Comparison of ENCODE assay signal across 15 cellular contexts in the genomic region with DNA sequence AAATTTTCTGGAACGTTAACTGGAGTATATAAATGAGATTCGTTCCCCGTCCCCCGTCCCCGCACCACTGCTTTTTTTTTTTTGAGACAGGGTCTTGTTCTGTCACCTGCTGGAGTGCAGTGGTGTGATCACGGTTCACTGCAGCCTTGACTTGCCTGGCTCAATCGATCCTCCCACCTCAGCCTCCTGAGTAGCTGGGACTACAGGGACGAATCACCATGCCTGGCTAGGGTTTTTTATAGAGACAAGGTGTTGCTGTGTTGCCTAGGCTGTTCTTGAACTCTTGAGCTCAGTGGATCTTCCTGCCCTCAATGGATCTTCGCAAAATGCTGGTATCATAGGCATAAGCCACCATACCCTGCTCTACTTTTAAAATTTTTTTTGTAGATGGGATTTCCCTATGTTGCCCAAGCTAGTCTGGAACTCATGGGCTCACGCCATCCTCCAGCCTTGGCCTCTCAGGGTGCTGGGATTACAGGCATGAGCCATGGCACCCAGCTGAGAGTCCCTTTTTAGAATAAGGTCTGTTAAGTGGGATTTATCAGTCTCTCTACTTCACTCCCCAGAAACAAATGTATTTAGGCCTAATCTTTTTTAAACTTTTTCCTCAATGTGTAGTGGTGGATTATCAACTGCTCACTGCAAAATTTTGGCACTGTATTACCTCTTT.
DNase-seq lines count a peak whose midpoint lies in the region; ATAC-seq and TF ChIP-seq lines count a peak whose summit lies in the region.
"Had no signal": no experiment of that assay in that cellular context is flagged by ENCODE, and none has a peak within 500 bp of the region (broad histone marks: within the 10 kb centered on the region; RNA-seq: fewer than 3 reads in every experiment).

No MANE protein-coding gene starts in this region.

- 57 to 77% (median 73%) methylated on average over 10 of the region's 10 CpGs for WGBS in adrenal gland, 4 donors
- WGBS in lower leg skin, 2 donors: 91 to 92% methylated on average over 10 of the region's 10 CpGs

- no peaks in the 10 kb centered on the region for H3K27me3 Mint-ChIP-seq in MCF 10A (ENCODE audit: insufficient read depth, unreplicated experiment)
- H3K27me3 Mint-ChIP-seq in naive thymus-derived CD4-positive, alpha-beta T cell: no peaks in the 10 kb centered on the region
- H3K27me3 Mint-ChIP-seq: activated CD4-positive, alpha-beta T cell treated with anti-CD3 and anti-CD28 coated beads, Interleukin-2, amount 10 ng/mL, durations not matched to agents 24 days and 14 days; activated T-cell treated with anti-CD3 and anti-CD28 coated beads, Interleukin-2, amount 50 U/mL, for 24 hours had no signal

- peak overlapping the region; percentile 57 for H3K27ac Mint-ChIP-seq in MCF 10A (ENCODE audit: low read depth, unreplicated experiment)
- H3K27ac Mint-ChIP-seq in naive thymus-derived CD4-positive, alpha-beta T cell: peak overlapping the region in 1 of 9 donors; percentile 3
- H3K27ac Mint-ChIP-seq: activated CD4-positive, alpha-beta T cell treated with anti-CD3 and anti-CD28 coated beads, Interleukin-2, amount 10 ng/mL, durations not matched to agents 24 days and 14 days; activated T-cell treated with anti-CD3 and anti-CD28 coated beads, Interleukin-2, amount 50 U/mL, for 24 hours; naive B cell had no signal

- H3K4me3 Mint-ChIP-seq in MCF 10A (ENCODE audit: unreplicated experiment): no peak overlapping the region
- H3K4me3 Mint-ChIP-seq in naive thymus-derived CD4-positive, alpha-beta T cell: peak overlapping the region in 5 of 10 donors; percentile 7 to 59 (median 29)
- H3K4me3 Mint-ChIP-seq: activated CD4-positive, alpha-beta T cell treated with anti-CD3 and anti-CD28 coated beads, Interleukin-2, amount 10 ng/mL, durations not matched to agents 24 days and 14 days; activated T-cell treated with anti-CD3 and anti-CD28 coated beads, Interleukin-2, amount 50 U/mL, for 24 hours had no signal

- no TSS peak for BruUV-seq in MCF 10A (replicated peaks; lab: Mats Ljungman, UMichigan)

- H3K27ac ChIP-seq in breast epithelium (peak overlapping the region in 1 of 2 donors; percentile 22), adrenal gland (peak overlapping the region in 4 of 5 donors; percentile 13 to 70 (median 52)), tibial artery (peak overlapping the region; percentile 29 to 48)
- no peak overlapping the region for H3K27ac ChIP-seq in naive thymus-derived CD4-positive, alpha-beta T cell (ENCODE audit: low read depth, low read length)
- H3K27ac ChIP-seq: colonic mucosa had no signal

- H3K9me3 Mint-ChIP-seq in MCF 10A (ENCODE audit: unreplicated experiment): peaks cover 7% of the 10 kb centered on the region
- peaks cover 0 to 3% (median 0%) of the 10 kb centered on the region in 11 donors for H3K9me3 Mint-ChIP-seq in naive thymus-derived CD4-positive, alpha-beta T cell
- H3K9me3 Mint-ChIP-seq: activated CD4-positive, alpha-beta T cell treated with anti-CD3 and anti-CD28 coated beads, Interleukin-2, amount 10 ng/mL, durations not matched to agents 24 days and 14 days had no signal

- ATAC-seq in naive thymus-derived CD4-positive, alpha-beta T cell: no peak

- CTCF ChIA-PET in MCF 10A (lab: Yijun Ruan, JAX): interaction anchor here (1.0 to 1.2 kb wide), 2 partner anchors 19 to 37 kb away, joined by 4 to 5 read pairs; no protein-coding TSS in a partner anchor
- CTCF ChIA-PET in naive thymus-derived CD4-positive, alpha-beta T cell (lab: Charles Lee): no interaction called here

- H3K4me3 ChIP-seq in breast epithelium (no peak overlapping the region), adrenal gland (peak overlapping the region in 1 of 4 donors; percentile 28), tibial artery (no peak overlapping the region), lower leg skin (ENCODE audit: low read depth, poor library complexity, severe bottlenecking) (no peak overlapping the region)
- no peak overlapping the region for H3K4me3 ChIP-seq in naive thymus-derived CD4-positive, alpha-beta T cell (ENCODE audit: low read length)
- H3K4me3 ChIP-seq: colonic mucosa, testis had no signal

- DNase-seq in MCF 10A (ENCODE audit: unreplicated experiment) (no peak), breast epithelium (ENCODE audit: low spot score in 2 of 2) (no peak), adrenal gland (no peak), left kidney (ENCODE audit: low read depth, low spot score) (peak; percentile 19), tibial artery (no peak), lower leg skin (ENCODE audit: low spot score in 2 of 2) (no peak), HT-29 (ENCODE audit: low spot score) (no peak)
- no peak for DNase-seq in naive thymus-derived CD4-positive, alpha-beta T cell
- DNase-seq: activated CD4-positive, alpha-beta T cell treated with anti-CD3 and anti-CD28 coated beads, Interleukin-2, amount 10 ng/mL, durations not matched to agents 24 days and 14 days; activated T-cell treated with anti-CD3 and anti-CD28 coated beads, Interleukin-2, amount 50 U/mL, for 24 hours; amniotic stem cell; colonic mucosa; naive B cell; stimulated activated CD4-positive, alpha-beta T cell treated with anti-CD3 and anti-CD28 coated beads, Interleukin-1b, Interleukin-23, amount 100 ng/mL, for 48 hours; testis had no signal

- peaks cover 15% of the 10 kb centered on the region for H3K4me1 Mint-ChIP-seq in MCF 10A (ENCODE audit: insufficient read depth, unreplicated experiment)
- H3K4me1 Mint-ChIP-seq in naive thymus-derived CD4-positive, alpha-beta T cell: peaks cover 17 to 54% (median 37%) of the 10 kb centered on the region in 7 donors

- POLR2A ChIA-PET in MCF 10A (lab: Yijun Ruan, JAX): no interaction called here
- POLR2A ChIA-PET in naive thymus-derived CD4-positive, alpha-beta T cell (lab: Charles Lee): no interaction called here

- H3K36me3 ChIP-seq in breast epithelium (no peaks in the 10 kb centered on the region), adrenal gland (replicated peaks in 1 of 2) (peaks cover 0 to under 1% of the 10 kb centered on the region in 2 donors), tibial artery (peaks cover 0 to 5% (median 4%) of the 10 kb centered on the region in 3 donors)
- H3K36me3 ChIP-seq in naive thymus-derived CD4-positive, alpha-beta T cell (ENCODE audit: control insufficient read depth in 2 of 3, insufficient read depth in 3 of 3, low read length in 3 of 3): peaks cover 0 to 7% (median 0%) of the 10 kb centered on the region in 3 experiments
- H3K36me3 ChIP-seq: colonic mucosa had no signal

- H3K36me3 Mint-ChIP-seq in MCF 10A (ENCODE audit: insufficient read depth, unreplicated experiment): no peaks in the 10 kb centered on the region
- H3K36me3 Mint-ChIP-seq in naive thymus-derived CD4-positive, alpha-beta T cell: peaks cover 0 to 7% (median 3%) of the 10 kb centered on the region in 5 donors
- H3K36me3 Mint-ChIP-seq: naive B cell had no signal

- H3K27me3 ChIP-seq in breast epithelium (no peaks in the 10 kb centered on the region), adrenal gland (no peaks in the 10 kb centered on the region), tibial artery (no peaks in the 10 kb centered on the region)
- H3K27me3 ChIP-seq in naive thymus-derived CD4-positive, alpha-beta T cell (ENCODE audit: control insufficient read depth in 2 of 2, insufficient read depth in 2 of 2, low read length in 2 of 2): no peaks in the 10 kb centered on the region
- H3K27me3 ChIP-seq: colonic mucosa, testis had no signal

- TF ChIP-seq POLR2A in breast epithelium (IDR thresholded peaks at IDR 0.05) (no peak), adrenal gland (IDR thresholded peaks at IDR 0.05) (no peak), lower leg skin (IDR thresholded peaks at IDR 0.05) (no peak)

- intact Hi-C loops in MCF 10A (cut with micrococcal nuclease) (no loop called here), breast epithelium (cut with DNase I; ENCODE audit: low total_unique reads) (no loop called here), adrenal gland (cut with DNase I) (no loop called here), tibial artery (cut with DNase I; ENCODE audit: low total_unique reads) (no loop called here), lower leg skin (cut with DNase I; ENCODE audit: low total_unique reads) (no loop called here)
- intact Hi-C loops in naive thymus-derived CD4-positive, alpha-beta T cell (cut with micrococcal nuclease): no loop called here

- H3K9me3 ChIP-seq in breast epithelium: no peaks in the 10 kb centered on the region
- H3K9me3 ChIP-seq in adrenal gland (replicated peaks in 1 of 3): no peaks in the 10 kb centered on the region
- H3K9me3 ChIP-seq in tibial artery: no peaks in the 10 kb centered on the region
- no peaks in the 10 kb centered on the region for H3K9me3 ChIP-seq in naive thymus-derived CD4-positive, alpha-beta T cell (ENCODE audit: control insufficient read depth in 2 of 3, low read length in 3 of 3)
- H3K9me3 ChIP-seq: colonic mucosa, testis had no signal

- TF ChIP-seq CTCF in MCF 10A (IDR thresholded peaks at IDR 0.05; ENCODE audit: unreplicated experiment): no peak
- no peak for TF ChIP-seq CTCF in breast epithelium (IDR thresholded peaks at IDR 0.05)
- TF ChIP-seq CTCF in adrenal gland (IDR thresholded peaks at IDR 0.05): no peak
- no peak for TF ChIP-seq CTCF in tibial artery (IDR thresholded peaks at IDR 0.05)
- no peak for TF ChIP-seq CTCF in lower leg skin (IDR thresholded peaks at IDR 0.05)

- H3K4me1 ChIP-seq in breast epithelium (peaks cover 0 to 10% of the 10 kb centered on the region in 2 donors), adrenal gland (replicated peaks in 1 of 2) (peaks cover 36 to 57% of the 10 kb centered on the region in 2 donors), tibial artery (peaks cover 0 to 57% (median 25%) of the 10 kb centered on the region in 4 donors)
- peaks cover 0 to 9% of the 10 kb centered on the region in 2 donors for H3K4me1 ChIP-seq in naive thymus-derived CD4-positive, alpha-beta T cell (ENCODE audit: control insufficient read depth in 2 of 2, insufficient read depth in 2 of 2, low read length in 2 of 2)
- H3K4me1 ChIP-seq: colonic mucosa had no signal
